ENCODE assay signal across 14 cellular contexts in genomic region chr5:149420509-149421371, GRCh38. TPM values are rescaled to one million over a fixed set of nuclear protein-coding genes. Genes with fewer than 3 reads are reported as not detected.
DNase-seq lines count a peak whose midpoint lies in the region; ATAC-seq and TF ChIP-seq lines count a peak whose summit lies in the region.
"Had no signal": no experiment of that assay in that cellular context is flagged by ENCODE, and none has a peak within 500 bp of the region (broad histone marks: within the 10 kb centered on the region; RNA-seq: fewer than 3 reads in every experiment).

No MANE protein-coding gene starts in this region.

- peak overlapping the region; percentile 21 for H3K9ac ChIP-seq in adipocyte (ENCODE audit: low read length)
- peak overlapping the region; percentile 10 for H3K9ac ChIP-seq in rectal smooth muscle tissue (ENCODE audit: low read length)

- no peaks in the 10 kb centered on the region for H3K9me3 ChIP-seq in adipocyte (ENCODE audit: control insufficient read depth, low read length)
- H3K9me3 ChIP-seq in heart right ventricle = no peaks in the 10 kb centered on the region
- no peaks in the 10 kb centered on the region for H3K9me3 ChIP-seq in A673 (ENCODE audit: low read depth, low read length, poor library complexity, severe bottlenecking)

- BruUV-seq in A673 (replicated peaks; lab: Mats Ljungman, UMichigan) = no TSS peak

- TF ChIP-seq CTCF in AG09319 (IDR thresholded peaks at IDR 0.05; ENCODE audit: low read depth, low read length) = no peak
- TF ChIP-seq CTCF in heart right ventricle (IDR thresholded peaks at IDR 0.05) = no peak
- no peak for TF ChIP-seq CTCF in A673 (conservative IDR thresholded peaks at IDR 0.05; ENCODE audit: low read depth, low read length)

- CTCF ChIA-PET in A673 (lab: Charles Lee) = no interaction called here

- H3K27me3 ChIP-seq in adipocyte (replicated peaks; ENCODE audit: control insufficient read depth, insufficient read depth, low read length) (no peaks in the 10 kb centered on the region), heart right ventricle (no peaks in the 10 kb centered on the region), rectal smooth muscle tissue (ENCODE audit: control insufficient read depth, insufficient read depth, low read length) (no peaks in the 10 kb centered on the region), A673 (replicated peaks; ENCODE audit: insufficient read depth, low read depth, low read length, poor library complexity) (no peaks in the 10 kb centered on the region)

- ATAC-seq in heart right ventricle = no peak
- ATAC-seq: activated CD8-positive, alpha-beta T cell treated with anti-CD3 and anti-CD28 coated beads, Interleukin-2, amount 10 ng/mL, durations not matched to agents 7 days and 5 days; activated naive CD8-positive, alpha-beta T cell treated with anti-CD3 and anti-CD28 coated beads, Interleukin-2, amount 50 U/mL, for 24 hours; T-cell had no signal

- intact Hi-C loops in heart right ventricle (cut with DNase I) = loop anchor here in 2 of 10 donors (5.0 kb wide), 1 partner anchor 33 kb away; no protein-coding TSS in a partner anchor
- intact Hi-C loops in A673 (cut with micrococcal nuclease; ENCODE audit: unreplicated experiment) = no loop called here

- no peak overlapping the region for H3K4me3 ChIP-seq in adipocyte (ENCODE audit: low read length)
- no peak overlapping the region for H3K4me3 ChIP-seq in heart right ventricle
- H3K4me3 ChIP-seq in rectal smooth muscle tissue (ENCODE audit: low read length) = peak overlapping the region; percentile 40
- H3K4me3 ChIP-seq in A673 (ENCODE audit: low read depth, low read length, poor library complexity, severe bottlenecking) = no peak overlapping the region

- H3K27ac ChIP-seq in heart right ventricle (peak overlapping the region; percentile 81 to 99 (median 90)), rectal smooth muscle tissue (ENCODE audit: low read depth, low read length) (peak overlapping the region; percentile 99), A673 (ENCODE audit: low read depth, low read length, poor library complexity, severe bottlenecking) (no peak overlapping the region)
- H3K27ac ChIP-seq: epithelial cell of prostate had no signal

- H3K36me3 ChIP-seq in adipocyte (ENCODE audit: control insufficient read depth, insufficient read depth, low read length, severe bottlenecking) (peaks cover 77% of the 10 kb centered on the region), heart right ventricle (peaks cover 0 to 34% (median 0%) of the 10 kb centered on the region in 9 donors), rectal smooth muscle tissue (ENCODE audit: control insufficient read depth, insufficient read depth, low read length) (peaks cover 65% of the 10 kb centered on the region), A673 (ENCODE audit: insufficient read depth, low read length, poor library complexity, severe bottlenecking) (no peaks in the 10 kb centered on the region)

- WGBS in heart right ventricle, 2 donors = 67 to 75% methylated on average over 19 of the region's 19 CpGs

- POLR2A ChIA-PET in A673 (lab: Charles Lee; ENCODE audit: low non-redundant PET) = no interaction called here

- DNase-seq in AG09319 (ENCODE audit: extremely low read depth, low read depth) (peak; percentile 84), adipocyte (ENCODE audit: low read depth) (no peak), heart right ventricle (peak in 1 of 2 donors; percentile 4), A673 (ENCODE audit: low spot score) (no peak), Kasumi-1 (lab: John Stamatoyannopoulos, UW) (no peak)
- no peak for DNase-seq in activated naive CD4-positive, alpha-beta T cell treated with Interleukin-2 at 50 U/mL for 16 hours
- no peak for DNase-seq in activated CD4-positive, alpha-beta T cell treated with anti-CD3 and anti-CD28 coated beads for 48 hours
- DNase-seq: activated CD8-positive, alpha-beta T cell treated with anti-CD3 and anti-CD28 coated beads, Interleukin-2, amount 10 ng/mL, durations not matched to agents 7 days and 5 days; activated naive CD8-positive, alpha-beta T cell treated with anti-CD3 and anti-CD28 coated beads, Interleukin-2, amount 50 U/mL, for 24 hours; NCI-H1105; NCI-H748 treated with DMSO at 0.1 percent for 48 hours; T-cell had no signal

- H3K4me1 ChIP-seq in adipocyte (ENCODE audit: control insufficient read depth, insufficient read depth, low read length) = peaks cover 50% of the 10 kb centered on the region
- peaks cover 18 to 100% (median 72%) of the 10 kb centered on the region in 9 donors for H3K4me1 ChIP-seq in heart right ventricle
- H3K4me1 ChIP-seq in rectal smooth muscle tissue (ENCODE audit: control insufficient read depth, insufficient read depth, low read length) = peaks cover 59% of the 10 kb centered on the region
- H3K4me1 ChIP-seq in A673 (ENCODE audit: insufficient read depth, low read length, poor library complexity, severe bottlenecking) = peaks cover 8% of the 10 kb centered on the region

RNA-seq across cellular contexts. Expression of gene IL17B, which starts 41.6 kb away (rescaled TPM):
- total RNA-seq in heart right ventricle (under 1 TPM in 2 of 10 donors, not detected in 8; 0.44 to 0.83 TPM), A673 (2021) (not detected in 2 replicates)
- polyA plus RNA-seq in heart right ventricle = under 1 TPM in 1 of 2 donors, not detected in 1; 0.57 TPM
- total RNA-seq: activated CD8-positive, alpha-beta T cell treated with anti-CD3 and anti-CD28 coated beads, Interleukin-2, amount 10 ng/mL, durations not matched to agents 7 days and 5 days; T-cell had no signal
